7 cellular contexts compared by ENCODE assay signal in genomic region chr5:54517512-54518145, GRCh38. TPM values are rescaled to one million over a fixed set of nuclear protein-coding genes. Genes with fewer than 3 reads are reported as not detected.
DNase-seq lines count a peak whose midpoint lies in the region; ATAC-seq and FAIRE-seq lines count a peak whose summit lies in the region.

Gene SNX18, plus strand, starts transcription at chr5:54517759. Its CDS starts 194 bp downstream, at chr5:54517953.

- DNase-seq in GM18507 (ENCODE audit: extremely low spot score, insufficient read length, low read depth), result peak; percentile 90
- DNase-seq in NCI-H187 treated with DMSO at 0.1 percent for 48 hours (lab: John Stamatoyannopoulos, UW), result peak; percentile 67
- peak; percentile 82 for DNase-seq in T1000 (lab: John Stamatoyannopoulos, UW)
- DNase-seq in astrocyte of the hippocampus (ENCODE audit: low read depth, low spot score), result peak; percentile 98
- DNase-seq in hypothalamus (lab: John Stamatoyannopoulos, UW), result peak; percentile 31 to 93 (median 83)
- DNase-seq in sciatic nerve (ENCODE audit: low spot score), result peak; percentile 95

- peak; percentile 63 for FAIRE-seq in GM18507 (lab: Jason Lieb, UNC)

- intact Hi-C loops in sciatic nerve (cut with DNase I), result no loop called here

- ATAC-seq in HG02970 (IDR thresholded peaks at IDR 0.05; ENCODE audit: low FRiP score, unreplicated experiment), result peak; percentile 98
- ATAC-seq in sciatic nerve, result peak; percentile 91

RNA-seq across cellular contexts. Expression of gene SNX18, which starts in this region (rescaled TPM):
- 38.7 TPM for total RNA-seq in sciatic nerve

Comparison
In these comparisons a context has a peak if more than half of its experiments do, and no peak if none do; other contexts are left out.
1. Peak in every context shown above with its lines: DNase-seq and ATAC-seq.